ENCODE assay signal across 1 cellular context in the genomic region with DNA sequence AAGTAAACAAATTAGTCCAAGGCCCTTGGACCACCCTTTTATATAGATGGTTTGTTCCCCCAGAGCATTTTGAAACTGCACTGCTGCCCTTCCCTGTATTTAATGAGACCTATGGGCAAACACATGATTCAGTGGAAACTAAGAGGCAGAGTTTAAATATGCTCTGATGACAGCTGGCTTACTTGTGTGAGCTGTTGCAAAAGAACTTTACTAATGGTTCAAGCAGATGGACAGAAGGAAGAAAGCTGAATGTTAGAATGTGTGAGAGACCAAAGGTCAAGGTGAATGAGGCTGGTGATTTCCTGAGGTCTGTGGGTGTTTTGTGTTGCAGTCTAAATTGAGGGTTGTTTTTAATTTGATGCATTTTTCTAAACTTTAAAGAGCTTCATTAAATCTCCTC.
TF ChIP-seq lines count a peak whose summit lies in the region.

No MANE protein-coding gene starts in this region.

TF ChIP-seq in SK-N-SH treated with all-trans-retinoic acid at 6 μM for 48 hours, 23 proteins besides CTCF, POLR2A, EP300 and RAD21 (continued from another document):
- TF ChIP-seq TOX (CRISPR knock-in tag; IDR thresholded peaks at IDR 0.05; ENCODE audit: borderline replicate concordance) = no peak
- TF ChIP-seq GLIS3 (CRISPR knock-in tag; IDR thresholded peaks at IDR 0.05) = no peak
- no peak for TF ChIP-seq ZFP3 (CRISPR knock-in tag; IDR thresholded peaks at IDR 0.05)
- no peak for TF ChIP-seq RARB (CRISPR knock-in tag; IDR thresholded peaks at IDR 0.05)
- no peak for TF ChIP-seq CREB5 (CRISPR knock-in tag; IDR thresholded peaks at IDR 0.05; ENCODE audit: low read depth)
- TF ChIP-seq CSRNP3 (CRISPR knock-in tag; IDR thresholded peaks at IDR 0.05) = no peak
